7 cellular contexts compared by ENCODE assay signal in genomic region chr4:49213250-49213649, GRCh38.
DNase-seq lines count a peak whose midpoint lies in the region; ATAC-seq and TF ChIP-seq lines count a peak whose summit lies in the region.
"Not testable (repeated sequence)": the region's sequence is repeated elsewhere in the genome, so short reads cannot be mapped to it uniquely, and the experiment has no call there.

No MANE protein-coding gene starts in this region.

- H2BK5ac ChIP-seq in trophoblast cell (ENCODE audit: low read depth, low read length, poor library complexity) = not testable (repeated sequence)

- H3K18ac ChIP-seq in trophoblast cell (ENCODE audit: low read length) = not testable (repeated sequence)

- H3K79me1 ChIP-seq in trophoblast cell (ENCODE audit: low read length) = not testable (repeated sequence)

- H3K23ac ChIP-seq in trophoblast cell (ENCODE audit: low read length) = not testable (repeated sequence)

- H3K4ac ChIP-seq in trophoblast cell (ENCODE audit: low read depth, low read length) = not testable (repeated sequence)

- H2BK12ac ChIP-seq in trophoblast cell (ENCODE audit: low read length) = not testable (repeated sequence)

- H2BK120ac ChIP-seq in trophoblast cell (ENCODE audit: insufficient read depth, low read length, poor library complexity) = not testable (repeated sequence)

- not testable (repeated sequence) for H4K91ac ChIP-seq in trophoblast cell (ENCODE audit: low read depth, low read length)

- peak overlapping the region; percentile 40 for H3K9ac ChIP-seq in trophoblast cell (ENCODE audit: low read length)

- intact Hi-C loops in esophagus muscularis mucosa (cut with DNase I); Right ventricle myocardium inferior (cut with DNase I); spleen (cut with DNase I; ENCODE audit: low total_unique reads); vagina (cut with DNase I): not testable (repeated sequence)

- H3K27ac ChIP-seq in esophagus muscularis mucosa (replicated peaks in 1 of 4); lung (ENCODE audit: low read depth in 1 of 2, low read length in 1 of 2); trophoblast cell (ENCODE audit: low read depth, low read length); spleen; vagina: not testable (repeated sequence)

- not testable (repeated sequence) for H3K27me3 ChIP-seq in esophagus muscularis mucosa; lung (ENCODE audit: control insufficient read depth, insufficient read depth); trophoblast cell (ENCODE audit: insufficient read depth, low read length); spleen (replicated peaks in 1 of 7); vagina

- TF ChIP-seq CTCF in esophagus muscularis mucosa (IDR thresholded peaks at IDR 0.05); lung (IDR thresholded peaks at IDR 0.05; ENCODE audit: control extremely low read depth, extremely low read depth); spleen (IDR thresholded peaks at IDR 0.05 in 8 of 11, conservative IDR thresholded peaks at IDR 0.05 in 3 of 11); vagina (IDR thresholded peaks at IDR 0.05): not testable (repeated sequence)

- ATAC-seq in Right ventricle myocardium inferior; lung (ENCODE audit: insufficient read depth, low FRiP score): not testable (repeated sequence)

- not testable (repeated sequence) for TF ChIP-seq EP300 in esophagus muscularis mucosa (IDR thresholded peaks at IDR 0.05)

- not testable (repeated sequence) for H2AK5ac ChIP-seq in trophoblast cell (ENCODE audit: low read length)

- not testable (repeated sequence) for H2AFZ ChIP-seq in trophoblast cell (ENCODE audit: insufficient read depth, low read length, poor library complexity)

- not testable (repeated sequence) for TF ChIP-seq POLR2A in esophagus muscularis mucosa (IDR thresholded peaks at IDR 0.05; ENCODE audit: low read depth); spleen (IDR thresholded peaks at IDR 0.05); vagina (IDR thresholded peaks at IDR 0.05)

- not testable (repeated sequence) for H3K36me3 ChIP-seq in esophagus muscularis mucosa; lung (ENCODE audit: control insufficient read depth in 2 of 2, insufficient read depth in 2 of 2, low read length in 2 of 2); trophoblast cell (ENCODE audit: control insufficient read depth in 1 of 2, insufficient read depth in 2 of 2, low read length in 2 of 2); spleen; vagina

- H3K79me2 ChIP-seq in trophoblast cell (ENCODE audit: control insufficient read depth, insufficient read depth, low read length, poor library complexity) = not testable (repeated sequence)

- H3K9me3 ChIP-seq in esophagus muscularis mucosa, vagina: not testable (repeated sequence)
- H3K9me3 ChIP-seq in lung (ENCODE audit: control insufficient read depth in 2 of 2, insufficient read depth in 1 of 2, low read length in 1 of 2) (peaks cover 0 to 18% of the 10 kb centered on the region in 2 donors), trophoblast cell (ENCODE audit: insufficient read depth, low read depth, low read length) (peaks cover 44% of the 10 kb centered on the region), spleen (peaks cover 0 to 51% (median 8%) of the 10 kb centered on the region in 8 donors)

- 33% methylated on average over 3 of the region's 3 CpGs for WGBS in esophagus muscularis mucosa
- 42 to 45% methylated on average over 3 of the region's 3 CpGs for WGBS in lung, 2 donors
- WGBS in trophoblast cell (ENCODE audit: extremely low coverage, insufficient coverage, insufficient read length) = no CpG with 5 or more reads among the region's 3 CpGs
- 14 to 47% (median 42%) methylated on average over 1 to 3 of the region's 3 CpGs for WGBS in spleen, 5 donors

- not testable (repeated sequence) for H3K14ac ChIP-seq in trophoblast cell (ENCODE audit: low read length)

- H3K4me1 ChIP-seq in esophagus muscularis mucosa; lung (ENCODE audit: control insufficient read depth in 2 of 2, insufficient read depth in 2 of 2, low read length in 2 of 2); trophoblast cell (ENCODE audit: control insufficient read depth in 1 of 2, insufficient read depth in 2 of 2, low read length in 2 of 2); spleen; vagina: not testable (repeated sequence)

- DNase-seq in SK-N-DZ (ENCODE audit: low spot score) (peak; percentile 0), esophagus muscularis mucosa (ENCODE audit: extremely low spot score) (peak; percentile 88), Right ventricle myocardium inferior (ENCODE audit: missing footprints) (peak; percentile 60), lung (ENCODE audit: low spot score) (peak; percentile 29), spleen (peak; percentile 74), vagina (ENCODE audit: extremely low spot score in 2 of 2) (peak; percentile 43 to 79)
- not testable (repeated sequence) for DNase-seq in trophoblast cell

- H3K4me2 ChIP-seq in trophoblast cell (ENCODE audit: low read length) = not testable (repeated sequence)

- H4K12ac ChIP-seq in trophoblast cell (ENCODE audit: low read depth, low read length) = not testable (repeated sequence)

- H4K8ac ChIP-seq in trophoblast cell (ENCODE audit: low read depth, low read length) = not testable (repeated sequence)

- not testable (repeated sequence) for H3K4me3 ChIP-seq in esophagus muscularis mucosa, lung, spleen, vagina
- H3K4me3 ChIP-seq in trophoblast cell (ENCODE audit: low read depth, low read length) = peak overlapping the region; percentile 31
